In the genomic region with DNA sequence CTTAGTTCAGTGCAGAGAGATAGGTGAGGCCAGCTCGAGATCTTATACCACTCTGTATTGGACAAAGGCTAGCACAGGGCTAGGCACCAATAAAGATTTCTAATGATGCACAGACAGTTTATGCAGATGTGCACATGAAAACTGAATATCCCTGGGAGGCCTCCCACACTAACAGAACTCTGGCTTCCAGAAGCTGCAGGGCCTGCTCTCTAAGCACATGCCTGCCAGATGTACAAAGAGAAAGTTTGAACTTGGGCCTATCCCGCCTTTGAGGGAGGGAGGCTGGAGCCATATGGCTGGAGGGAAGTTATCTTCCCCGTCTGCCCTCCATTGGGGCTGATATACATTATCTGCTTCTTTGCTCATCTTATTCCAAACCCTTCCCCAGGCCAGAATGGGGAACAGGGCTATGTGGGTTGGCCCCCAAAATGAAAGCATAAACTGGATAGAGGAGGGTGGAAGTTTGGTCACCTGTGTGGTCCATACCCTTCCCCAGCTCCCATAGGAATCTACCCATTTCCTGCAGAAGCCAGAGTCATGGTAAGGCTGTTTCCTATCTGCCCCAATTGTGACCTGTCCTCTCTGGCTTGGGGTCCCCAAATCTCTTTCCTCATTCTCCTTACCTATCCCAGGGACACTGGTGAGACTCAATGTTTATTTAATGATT, we compare ENCODE assay signal across 8 cellular contexts. TPM values are rescaled to one million over a fixed set of nuclear protein-coding genes. Genes with fewer than 3 reads are reported as not detected.
DNase-seq lines count a peak whose midpoint lies in the region; ATAC-seq, FAIRE-seq and TF ChIP-seq lines count a peak whose summit lies in the region.

No MANE protein-coding gene starts in this region.

- 84 to 93% methylated on average over 3 of the region's 3 CpGs for WGBS in pancreas, 2 donors

- H3K4me1 ChIP-seq in HUES48 (ENCODE audit: control insufficient read depth, insufficient read depth, low read length) = peaks cover 25% of the 10 kb centered on the region
- H3K4me1 ChIP-seq in pancreas = peaks cover 4 to 11% (median 6%) of the 10 kb centered on the region in 3 donors

- no peaks in the 10 kb centered on the region for H3K36me3 ChIP-seq in HUES48 (ENCODE audit: control insufficient read depth, insufficient read depth, low read length)
- H3K36me3 ChIP-seq in pancreas = no peaks in the 10 kb centered on the region

- H3K27ac Mint-ChIP-seq in effector memory CD8-positive, alpha-beta T cell = no peak overlapping the region
- H3K27ac Mint-ChIP-seq in nephron = peak overlapping the region; percentile 3 to 69 (median 34)

- H3K27me3 Mint-ChIP-seq in effector memory CD8-positive, alpha-beta T cell = peaks cover 30 to 48% of the 10 kb centered on the region in 2 donors
- peaks cover 43% of the 10 kb centered on the region for H3K27me3 Mint-ChIP-seq in nephron (ENCODE audit: low read depth)

- DNase-seq in AG20443 (ENCODE audit: low spot score) = peak; percentile 62
- no peak for DNase-seq in effector memory CD8-positive, alpha-beta T cell
- DNase-seq in germinal center (ENCODE audit: low spot score) = no peak
- DNase-seq in pancreas = no peak

- H3K27ac ChIP-seq in HUES48 (ENCODE audit: low read depth, low read length) (no peak overlapping the region), pancreas (peak overlapping the region in 2 of 4 donors; percentile 24 to 40)

- peaks cover 78% of the 10 kb centered on the region for H3K27me3 ChIP-seq in HUES48 (ENCODE audit: control insufficient read depth, insufficient read depth, low read length)
- no peaks in the 10 kb centered on the region for H3K27me3 ChIP-seq in pancreas

- no peak for ATAC-seq in effector memory CD8-positive, alpha-beta T cell (replicated peaks)
- ATAC-seq in pancreas (no peak), GM21390 (IDR thresholded peaks at IDR 0.05; ENCODE audit: unreplicated experiment) (no peak), GM18873 (IDR thresholded peaks at IDR 0.05; ENCODE audit: low FRiP score, unreplicated experiment) (no peak)

- no peak for FAIRE-seq in pancreas (lab: Jason Lieb, UNC)

- H3K9me3 ChIP-seq in HUES48 (ENCODE audit: control insufficient read depth, insufficient read depth, low read length) (no peaks in the 10 kb centered on the region), pancreas (no peaks in the 10 kb centered on the region)

- H3K4me3 Mint-ChIP-seq in effector memory CD8-positive, alpha-beta T cell = peak overlapping the region; percentile 86 to 90
- peak overlapping the region; percentile 78 to 93 (median 91) for H3K4me3 Mint-ChIP-seq in nephron

- H3K4me3 ChIP-seq in HUES48 (ENCODE audit: low read depth, low read length) = peak overlapping the region; percentile 66; the same call in 1 of the 2 replicates
- H3K4me3 ChIP-seq in pancreas = peak overlapping the region in 2 of 4 donors; percentile 47 to 62

- H3K9ac ChIP-seq in HUES48 (ENCODE audit: low read depth, low read length) = no peak overlapping the region

- intact Hi-C loops in pancreas (cut with DNase I) = no loop called here

- H3K9me3 Mint-ChIP-seq in effector memory CD8-positive, alpha-beta T cell = no peaks in the 10 kb centered on the region
- no peaks in the 10 kb centered on the region for H3K9me3 Mint-ChIP-seq in nephron

- TF ChIP-seq CTCF in nephron (IDR thresholded peaks at IDR 0.05; ENCODE audit: unreplicated experiment in 3 of 3) = no peak
- TF ChIP-seq CTCF in pancreas (IDR thresholded peaks at IDR 0.05) = no peak

- peaks cover 3% of the 10 kb centered on the region for H3K36me3 Mint-ChIP-seq in effector memory CD8-positive, alpha-beta T cell (ENCODE audit: insufficient read depth)
- H3K36me3 Mint-ChIP-seq in nephron (ENCODE audit: low read depth) = no peaks in the 10 kb centered on the region

- peaks cover 8 to 21% of the 10 kb centered on the region in 2 donors for H3K4me1 Mint-ChIP-seq in effector memory CD8-positive, alpha-beta T cell (ENCODE audit: low read depth in 2 of 2)
- peaks cover 43% of the 10 kb centered on the region for H3K4me1 Mint-ChIP-seq in nephron

RNA-seq across cellular contexts. Expression of gene KAZALD1, which starts 3.8 kb away (rescaled TPM):
- total RNA-seq in pancreas = 1 to 10 TPM in 2 of 6 donors, under 1 TPM in 4; 0.19 to 1.5 (median 0.67) TPM
- polyA plus RNA-seq in pancreas = 1 to 10 TPM; 1.3 to 1.6 TPM

RNA-seq across cellular contexts. Expression of gene SFXN3, which starts 34.6 kb away (rescaled TPM):
- 10 to 100 TPM in 5 of 6 donors, 1 to 10 TPM in 1; 8.2 to 33.5 (median 13.8) TPM for total RNA-seq in pancreas
- polyA plus RNA-seq in pancreas = 10 to 100 TPM; 19.2 to 19.3 TPM

RNA-seq across cellular contexts. Expression of gene PDZD7, which starts 34.7 kb away (rescaled TPM):
- under 1 TPM; 0.18 to 0.49 (median 0.27) TPM for total RNA-seq in pancreas
- under 1 TPM; 0.89 to 0.99 TPM for polyA plus RNA-seq in pancreas

Comparison
In these comparisons a context has a peak if more than half of its experiments do, and no peak if none do; other contexts are left out.
1. H3K27ac Mint-ChIP-seq: peak in nephron (3 of 3); none in effector memory CD8-positive, alpha-beta T cell (0 of 2).